In the genomic region with DNA sequence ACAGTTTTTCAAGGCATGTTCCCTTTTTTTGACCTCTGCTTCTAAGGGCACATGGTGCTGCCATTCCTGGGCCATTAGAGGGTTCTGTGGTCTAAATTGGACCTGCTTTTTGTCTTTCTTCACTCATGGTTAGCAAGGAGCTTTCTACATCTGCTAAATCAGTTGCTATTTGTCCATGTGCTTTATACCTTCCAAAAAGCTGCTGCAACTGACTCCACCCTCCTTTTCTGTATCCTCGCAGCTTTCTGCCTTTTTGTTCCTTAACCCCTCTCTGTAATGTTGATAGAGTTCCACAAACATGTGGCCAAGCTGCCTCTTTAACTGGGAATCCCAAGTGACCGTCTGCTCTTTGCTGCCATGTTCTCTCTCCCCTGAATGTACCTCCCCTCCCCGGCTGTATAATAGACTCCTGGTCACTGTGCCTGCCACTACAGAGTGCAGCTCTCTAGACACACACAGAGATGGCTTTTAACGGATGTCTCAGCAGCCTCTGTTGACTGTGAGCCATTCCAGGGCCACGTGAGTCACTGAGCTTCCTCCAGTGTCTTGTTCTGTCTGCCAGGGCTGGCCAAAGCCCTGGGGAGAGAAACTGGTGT, we compare ENCODE assay signal across 11 cellular contexts. TPM values are rescaled to one million over a fixed set of nuclear protein-coding genes. Genes with fewer than 3 reads are reported as not detected.
A peak's percentile ranks its signal among the peaks of the same experiment; 100 is the strongest.
DNase-seq lines count a peak whose midpoint lies in the region; ATAC-seq, FAIRE-seq and TF ChIP-seq lines count a peak whose summit lies in the region.
"Had no signal": no experiment of that assay in that cellular context is flagged by ENCODE, and none has a peak within 500 bp of the region (broad histone marks: within the 10 kb centered on the region; RNA-seq: fewer than 3 reads in every experiment).

No MANE protein-coding gene starts in this region.

- DNase-seq in AG10803 (ENCODE audit: low read depth): peak; percentile 60
- peak; percentile 16 for DNase-seq in RKO (ENCODE audit: low spot score)
- peak; percentile 19 to 69 for DNase-seq in fibroblast of lung (ENCODE audit: low read depth in 2 of 2)
- peak; percentile 81 for DNase-seq in myocyte (ENCODE audit: low read depth)
- no peak for DNase-seq in activated T-cell treated with anti-CD3 and anti-CD28 coated beads, Interleukin-2, amount 50 U/mL, for 48 hours
- no peak for DNase-seq in GM12891 (ENCODE audit: insufficient read length, low spot score)
- DNase-seq in activated naive CD4-positive, alpha-beta T cell treated with Interleukin-2 at 50 U/mL for 16 hours: no peak
- DNase-seq: activated CD4-positive, alpha-beta T cell treated with anti-CD3 and anti-CD28 coated beads for 4 hours; stimulated activated CD8-positive, alpha-beta memory T cell treated with anti-CD3 and anti-CD28 coated beads, Interleukin-4, amount 100 ng/mL, for 48 hours had no signal

- H3K36me3 ChIP-seq in fibroblast of lung (ENCODE audit: control insufficient read depth, insufficient read depth, low read length): no peaks in the 10 kb centered on the region

- TF ChIP-seq CTCF in AG10803 (conservative IDR thresholded peaks at IDR 0.05; ENCODE audit: low read length): no peak
- TF ChIP-seq CTCF in fibroblast of lung (conservative IDR thresholded peaks at IDR 0.05 in 1 of 2, IDR thresholded peaks at IDR 0.05 in 1 of 2; ENCODE audit: low read depth in 1 of 2, low read length in 2 of 2): no peak

- no peak for TF ChIP-seq POLR2A in GM12891 (IDR thresholded peaks at IDR 0.05; ENCODE audit: low read depth, low read length)

- ATAC-seq in GM21619 (IDR thresholded peaks at IDR 0.05; ENCODE audit: unreplicated experiment): no peak

- no peaks in the 10 kb centered on the region for H3K27me3 ChIP-seq in fibroblast of lung (ENCODE audit: control insufficient read depth, insufficient read depth, low read length)

- no peak for FAIRE-seq in GM12891 (lab: Jason Lieb, UNC)

- no peak overlapping the region for H3K9ac ChIP-seq in fibroblast of lung (ENCODE audit: insufficient read depth, low read length)

- H3K4me3 ChIP-seq in AG10803 (ENCODE audit: low read length) (no peak overlapping the region), fibroblast of lung (replicated peaks in 1 of 4; ENCODE audit: control extremely low read depth in 1 of 4, insufficient read depth in 1 of 4, low read depth in 3 of 4, low read length in 4 of 4) (no peak overlapping the region)

- H4K20me1 ChIP-seq in fibroblast of lung (ENCODE audit: control insufficient read depth, extremely low read depth, insufficient read depth, low read length): no peaks in the 10 kb centered on the region

- peaks cover 15% of the 10 kb centered on the region for H3K4me1 ChIP-seq in fibroblast of lung (ENCODE audit: control insufficient read depth, extremely low read depth, insufficient read depth, low read length)

- H2AFZ ChIP-seq in fibroblast of lung (ENCODE audit: low read length): peak overlapping the region; percentile 77

- H3K27ac ChIP-seq in fibroblast of lung (ENCODE audit: insufficient read depth, low read length): peak overlapping the region; percentile 34
- H3K27ac ChIP-seq: C4-2B had no signal

- H3K9me3 ChIP-seq in fibroblast of lung (ENCODE audit: control insufficient read depth, insufficient read depth, low read depth, low read length): no peaks in the 10 kb centered on the region

- H3K79me2 ChIP-seq in fibroblast of lung (ENCODE audit: control insufficient read depth, insufficient read depth, low read length): no peaks in the 10 kb centered on the region

- H3K4me2 ChIP-seq in fibroblast of lung (ENCODE audit: extremely low read depth, insufficient read depth, low read length): peak overlapping the region; percentile 9

TF ChIP-seq in GM12891, 5 proteins besides CTCF, POLR2A, EP300 and RAD21:
- TF ChIP-seq POLR2AphosphoS5 (IDR thresholded peaks at IDR 0.05; ENCODE audit: low read depth, low read length): no peak
- TF ChIP-seq SPI1 (IDR thresholded peaks at IDR 0.05; ENCODE audit: low read depth, low read length): no peak
- TF ChIP-seq POU2F2 (IDR thresholded peaks at IDR 0.05; ENCODE audit: low read depth, low read length): no peak
- no peak for TF ChIP-seq PAX5 (IDR thresholded peaks at IDR 0.05; ENCODE audit: insufficient read depth, low read length, severe bottlenecking)
- TF ChIP-seq TAF1 (IDR thresholded peaks at IDR 0.05; ENCODE audit: low read depth, low read length): no peak

RNA-seq across cellular contexts. Expression of a gene that starts 57.4 kb away (rescaled TPM):
- total RNA-seq in fibroblast of lung: 0.33 and 0.77 TPM in 2 replicates
- 0.19 and 0.52 TPM in 2 replicates for polyA plus RNA-seq in fibroblast of lung
- 0.59 TPM in 1 of 2 replicates, not detected in the other for polyA plus RNA-seq in fibroblast of lung (2012)
- not detected in 2 replicates for polyA minus RNA-seq in fibroblast of lung (ENCODE audit: low replicate concordance)
- not detected in 2 replicates for total RNA-seq in myocyte
- polyA plus RNA-seq in myocyte (2012): 0.68 TPM
- polyA plus RNA-seq in GM12891 (2012; ENCODE audit: low read depth, missing spikeins): not detected

Comparison
In these comparisons a context has a peak if more than half of its experiments do, and no peak if none do; other contexts are left out.
1. DNase-seq: peak in AG10803 (single experiment), RKO (single experiment), fibroblast of lung (2 of 2) and myocyte (single experiment); none in activated T-cell treated with anti-CD3 and anti-CD28 coated beads, Interleukin-2, amount 50 U/mL, for 48 hours (0 of 2), GM12891 (single experiment) and activated naive CD4-positive, alpha-beta T cell treated with Interleukin-2 at 50 U/mL for 16 hours (single experiment).